Comparison of ENCODE assay signal across 8 cellular contexts in the genomic region with DNA sequence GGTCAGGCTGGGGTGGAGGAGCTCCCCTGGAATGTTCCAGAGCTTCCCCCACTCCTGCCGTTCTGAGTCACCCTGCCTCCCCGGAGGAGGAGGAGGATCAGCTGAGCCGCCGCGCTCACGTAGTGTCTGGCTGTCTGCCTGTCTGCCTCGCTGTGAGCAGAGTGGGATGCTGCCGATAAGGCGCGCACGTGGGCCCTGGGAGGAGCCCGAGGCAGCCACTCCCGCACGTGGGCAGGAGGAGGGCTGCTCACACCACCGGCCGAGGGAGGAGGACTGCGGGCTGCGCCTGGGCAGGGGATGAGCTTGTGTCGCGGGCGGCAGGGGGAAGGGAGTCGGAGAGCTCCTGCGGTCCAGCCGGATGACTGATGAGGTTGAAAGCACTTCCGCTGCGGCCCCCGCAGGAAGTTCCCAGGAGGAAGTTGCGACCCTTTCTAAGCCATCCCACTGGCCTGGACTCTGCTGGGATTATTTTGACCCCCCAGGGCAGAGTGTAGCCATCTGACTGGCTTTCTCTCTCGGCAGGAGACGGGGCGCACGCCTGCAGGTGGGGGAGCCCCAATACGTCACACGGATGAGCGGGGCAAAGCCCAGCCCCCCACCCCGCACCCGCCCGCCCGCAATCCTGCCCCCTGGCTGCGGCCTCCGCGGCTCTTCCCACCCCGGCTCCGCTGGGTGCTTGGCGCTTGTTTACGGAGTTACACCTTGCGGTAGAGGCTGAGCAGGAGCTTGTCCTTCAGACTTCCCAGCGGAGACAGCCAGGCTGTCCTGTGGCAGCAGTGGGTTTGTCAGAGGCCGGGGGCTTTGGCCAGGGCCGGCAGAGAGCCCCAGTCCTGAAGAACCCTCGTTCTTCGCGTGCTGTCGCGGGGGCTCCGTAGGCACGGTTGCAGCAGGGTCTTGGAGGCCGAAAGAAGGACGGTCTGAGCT. TPM values are rescaled to one million over a fixed set of nuclear protein-coding genes. Genes with fewer than 3 reads are reported as not detected.
DNase-seq lines count a peak whose midpoint lies in the region; ATAC-seq and TF ChIP-seq lines count a peak whose summit lies in the region.

No MANE protein-coding gene starts in this region.

- DNase-seq in CD8-positive, alpha-beta T cell: peak; percentile 57 to 87 (median 76)
- DNase-seq in HS-27A (ENCODE audit: low read depth): peak; percentile 93
- DNase-seq in activated T-helper 1 cell treated with anti-CD3 and anti-CD28 coated beads, Interleukin-12 subunit alpha, Interleukin-12 subunit beta, Interleukin-2, Interleukin-4 antibody, amounts not matched to agents 30 ng/mL and 10 ng/mL and 1 ng/mL, durations not matched to agents 14 hours and 24 hours and 36 hours (ENCODE audit: low spot score): peak; percentile 72
- peak; percentile 64 for DNase-seq in esophagus squamous epithelium (lab: John Stamatoyannopoulos, UW)
- DNase-seq in stimulated activated CD8-positive, alpha-beta memory T cell treated with anti-CD3 and anti-CD28 coated beads, Interleukin-4, amount 100 ng/mL, for 48 hours: peak; percentile 90

- H3K36me3 ChIP-seq in CD8-positive, alpha-beta T cell (ENCODE audit: insufficient read depth, low read length): no peaks in the 10 kb centered on the region
- H3K36me3 ChIP-seq in esophagus squamous epithelium (peaks cover 5 to 9% (median 7%) of the 10 kb centered on the region in 3 donors), muscle layer of duodenum (ENCODE audit: control insufficient read depth in 1 of 2, insufficient read depth in 2 of 2, low read length in 2 of 2) (peaks cover 0 to 4% of the 10 kb centered on the region in 2 donors)

- H3K27ac ChIP-seq in CD8-positive, alpha-beta T cell (ENCODE audit: low read depth, low read length): no peak overlapping the region
- H3K27ac ChIP-seq in esophagus squamous epithelium: peak overlapping the region; percentile 63 to 90 (median 82)
- H3K27ac ChIP-seq in muscle layer of duodenum (ENCODE audit: low read length): peak overlapping the region; percentile 67

- POLR2A ChIA-PET in CD8-positive, alpha-beta T cell (lab: Charles Lee): interaction anchor here (1.1 to 2.6 kb wide), 3 partner anchors 9 to 190 kb away, joined by 3 to 10 read pairs (median 6); partner anchors contain the start of genes PDXK and RRP1

- no peaks in the 10 kb centered on the region for H3K9me3 Mint-ChIP-seq in CD8-positive, alpha-beta T cell
- H3K9me3 Mint-ChIP-seq in activated T-helper 1 cell treated with anti-CD3 and anti-CD28 coated beads, Interleukin-12 subunit alpha, Interleukin-12 subunit beta, Interleukin-2, Interleukin-4 antibody, amounts not matched to agents 30 ng/mL and 10 ng/mL and 1 ng/mL, durations not matched to agents 14 hours and 24 hours and 36 hours: no peaks in the 10 kb centered on the region

- H3K27me3 ChIP-seq in CD8-positive, alpha-beta T cell (ENCODE audit: insufficient read depth, low read length): no peaks in the 10 kb centered on the region
- H3K27me3 ChIP-seq in esophagus squamous epithelium (no peaks in the 10 kb centered on the region), muscle layer of duodenum (ENCODE audit: low read depth, low read length) (no peaks in the 10 kb centered on the region)

- peak in 2 of 4 donors; percentile 44 to 62 for TF ChIP-seq POLR2A in esophagus squamous epithelium (IDR thresholded peaks at IDR 0.05)

- peak overlapping the region; percentile 87 for H3K4me3 Mint-ChIP-seq in CD8-positive, alpha-beta T cell
- peak overlapping the region; percentile 80 for H3K4me3 Mint-ChIP-seq in activated T-helper 1 cell treated with anti-CD3 and anti-CD28 coated beads, Interleukin-12 subunit alpha, Interleukin-12 subunit beta, Interleukin-2, Interleukin-4 antibody, amounts not matched to agents 30 ng/mL and 10 ng/mL and 1 ng/mL, durations not matched to agents 14 hours and 24 hours and 36 hours

- peak overlapping the region; percentile 58 for H3K4me3 ChIP-seq in CD8-positive, alpha-beta T cell (ENCODE audit: low read depth, low read length)
- H3K4me3 ChIP-seq in esophagus squamous epithelium: peak overlapping the region; percentile 22 to 68 (median 50)
- peak overlapping the region; percentile 31 to 54 for H3K4me3 ChIP-seq in muscle layer of duodenum (ENCODE audit: low read depth in 1 of 2, low read length in 2 of 2)

- H3K27ac Mint-ChIP-seq in CD8-positive, alpha-beta T cell: peak overlapping the region; percentile 87
- peak overlapping the region; percentile 87 for H3K27ac Mint-ChIP-seq in activated T-helper 1 cell treated with anti-CD3 and anti-CD28 coated beads, Interleukin-12 subunit alpha, Interleukin-12 subunit beta, Interleukin-2, Interleukin-4 antibody, amounts not matched to agents 30 ng/mL and 10 ng/mL and 1 ng/mL, durations not matched to agents 14 hours and 24 hours and 36 hours

- H3K9me3 ChIP-seq in CD8-positive, alpha-beta T cell (ENCODE audit: low read length): no peaks in the 10 kb centered on the region
- H3K9me3 ChIP-seq in esophagus squamous epithelium (no peaks in the 10 kb centered on the region), muscle layer of duodenum (ENCODE audit: control insufficient read depth in 1 of 2, low read length in 2 of 2) (no peaks in the 10 kb centered on the region)

- peaks cover 31% of the 10 kb centered on the region for H3K4me1 ChIP-seq in CD8-positive, alpha-beta T cell (ENCODE audit: insufficient read depth, low read length)
- H3K4me1 ChIP-seq in esophagus squamous epithelium: peaks cover 72 to 98% (median 73%) of the 10 kb centered on the region in 3 donors
- H3K4me1 ChIP-seq in muscle layer of duodenum (ENCODE audit: control insufficient read depth in 1 of 2, insufficient read depth in 2 of 2, low read length in 2 of 2): peaks cover 21 to 52% of the 10 kb centered on the region in 2 donors

- ATAC-seq in CD8-positive, alpha-beta T cell: peak; percentile 88
- ATAC-seq in GM19467 (IDR thresholded peaks at IDR 0.05; ENCODE audit: unreplicated experiment): peak; percentile 44

- peaks cover 42% of the 10 kb centered on the region for H3K4me1 Mint-ChIP-seq in CD8-positive, alpha-beta T cell (ENCODE audit: low read depth)
- peaks cover 50% of the 10 kb centered on the region for H3K4me1 Mint-ChIP-seq in activated T-helper 1 cell treated with anti-CD3 and anti-CD28 coated beads, Interleukin-12 subunit alpha, Interleukin-12 subunit beta, Interleukin-2, Interleukin-4 antibody, amounts not matched to agents 30 ng/mL and 10 ng/mL and 1 ng/mL, durations not matched to agents 14 hours and 24 hours and 36 hours (ENCODE audit: low read depth)

- CTCF ChIA-PET in CD8-positive, alpha-beta T cell (lab: Charles Lee): interaction anchor here (1.8 kb wide), 1 partner anchor 11 kb away, joined by 5 read pairs; no protein-coding TSS in a partner anchor

- intact Hi-C loops in CD8-positive, alpha-beta T cell (cut with DNase I, micrococcal nuclease): loop anchor here (1.0 to 10.0 kb wide), 4 partner anchors 9 to 754 kb away; partner anchors contain the start of genes PDXK (in 2 of the 2), PKNOX1 (in 1 of the 2) and RRP1 (in 1 of the 2)
- intact Hi-C loops in activated T-helper 1 cell treated with anti-CD3 and anti-CD28 coated beads, Interleukin-12 subunit alpha, Interleukin-12 subunit beta, Interleukin-2, Interleukin-4 antibody, amounts not matched to agents 30 ng/mL and 10 ng/mL and 1 ng/mL, durations not matched to agents 14 hours and 24 hours and 36 hours (cut with micrococcal nuclease): loop anchor here (1.0 to 5.0 kb wide), 4 partner anchors 9 to 284 kb away; partner anchors contain the start of genes PDXK, RRP1 and TRAPPC10
- intact Hi-C loops in esophagus squamous epithelium (cut with DNase I): no loop called here

- H3K27me3 Mint-ChIP-seq in CD8-positive, alpha-beta T cell (ENCODE audit: low read depth): no peaks in the 10 kb centered on the region
- H3K27me3 Mint-ChIP-seq in activated T-helper 1 cell treated with anti-CD3 and anti-CD28 coated beads, Interleukin-12 subunit alpha, Interleukin-12 subunit beta, Interleukin-2, Interleukin-4 antibody, amounts not matched to agents 30 ng/mL and 10 ng/mL and 1 ng/mL, durations not matched to agents 14 hours and 24 hours and 36 hours (ENCODE audit: insufficient read depth): no peaks in the 10 kb centered on the region

- H3K36me3 Mint-ChIP-seq in CD8-positive, alpha-beta T cell: peaks cover 5% of the 10 kb centered on the region
- H3K36me3 Mint-ChIP-seq in activated T-helper 1 cell treated with anti-CD3 and anti-CD28 coated beads, Interleukin-12 subunit alpha, Interleukin-12 subunit beta, Interleukin-2, Interleukin-4 antibody, amounts not matched to agents 30 ng/mL and 10 ng/mL and 1 ng/mL, durations not matched to agents 14 hours and 24 hours and 36 hours (ENCODE audit: low read depth): peaks cover 24% of the 10 kb centered on the region

- 1 to 2% methylated on average over 9 to 14 of the region's 59 CpGs for WGBS in esophagus squamous epithelium, 2 donors

- TF ChIP-seq CTCF in CD8-positive, alpha-beta T cell (IDR thresholded peaks at IDR 0.05): peak; percentile 22
- TF ChIP-seq CTCF in esophagus squamous epithelium (IDR thresholded peaks at IDR 0.05): peak in 1 of 6 experiments; percentile 33

RNA-seq across cellular contexts. Expression of gene PDXK, which starts 9.8 kb away (rescaled TPM):
- 10 to 100 TPM; 60.3 to 71.1 TPM for total RNA-seq in CD8-positive, alpha-beta T cell
- 208 TPM for polyA plus RNA-seq in PFSK-1 (2012; ENCODE audit: insufficient read length, low read depth)
- 123 and 135 TPM in 2 replicates for total RNA-seq in activated T-helper 1 cell treated with anti-CD3 and anti-CD28 coated beads, Interleukin-12 subunit alpha, Interleukin-12 subunit beta, Interleukin-2, Interleukin-4 antibody, amounts not matched to agents 30 ng/mL and 10 ng/mL and 1 ng/mL, durations not matched to agents 14 hours and 24 hours and 36 hours
- 100 to 1,000 TPM in 2 of 4 donors, 10 to 100 TPM in 2; 42.9 to 114 (median 82.0) TPM for total RNA-seq in esophagus squamous epithelium

RNA-seq across cellular contexts. Expression of gene CSTB, which starts 47.4 kb away (rescaled TPM):
- 1 to 10 TPM; 7.4 to 7.7 TPM for total RNA-seq in CD8-positive, alpha-beta T cell
- 112 TPM for polyA plus RNA-seq in PFSK-1 (2012; ENCODE audit: insufficient read length, low read depth)
- total RNA-seq in activated T-helper 1 cell treated with anti-CD3 and anti-CD28 coated beads, Interleukin-12 subunit alpha, Interleukin-12 subunit beta, Interleukin-2, Interleukin-4 antibody, amounts not matched to agents 30 ng/mL and 10 ng/mL and 1 ng/mL, durations not matched to agents 14 hours and 24 hours and 36 hours: 51.9 and 52.4 TPM in 2 replicates
- total RNA-seq in esophagus squamous epithelium: 100 to 1,000 TPM; 375 to 700 (median 481) TPM
